ENCODE assay signal across 1 cellular context in the genomic region with DNA sequence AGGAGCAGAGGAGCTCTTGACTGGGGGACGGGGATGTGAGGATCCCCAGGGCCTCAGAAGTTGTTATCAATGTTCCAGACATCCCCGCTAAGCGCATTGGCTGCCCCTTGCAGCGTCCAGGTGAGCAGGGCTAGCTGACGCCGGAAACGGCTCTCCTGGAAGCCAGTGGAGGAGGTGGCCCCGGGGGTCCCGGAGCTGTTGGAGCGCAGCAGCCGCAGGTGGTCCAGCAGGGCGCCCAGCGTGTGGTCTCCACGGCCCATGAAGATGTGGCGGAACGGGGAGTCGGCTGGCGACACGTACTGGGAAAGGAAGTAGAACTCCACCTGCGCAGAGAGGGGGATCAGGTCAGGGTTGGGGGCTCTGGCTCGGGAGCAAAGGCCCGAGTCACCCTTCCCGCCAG.
TF ChIP-seq lines count a peak whose summit lies in the region.

No MANE protein-coding gene starts in this region.

TF ChIP-seq in GM23338, 12 proteins besides CTCF, POLR2A, EP300 and RAD21 (continued from another document):
- TF ChIP-seq, protein P1, sequence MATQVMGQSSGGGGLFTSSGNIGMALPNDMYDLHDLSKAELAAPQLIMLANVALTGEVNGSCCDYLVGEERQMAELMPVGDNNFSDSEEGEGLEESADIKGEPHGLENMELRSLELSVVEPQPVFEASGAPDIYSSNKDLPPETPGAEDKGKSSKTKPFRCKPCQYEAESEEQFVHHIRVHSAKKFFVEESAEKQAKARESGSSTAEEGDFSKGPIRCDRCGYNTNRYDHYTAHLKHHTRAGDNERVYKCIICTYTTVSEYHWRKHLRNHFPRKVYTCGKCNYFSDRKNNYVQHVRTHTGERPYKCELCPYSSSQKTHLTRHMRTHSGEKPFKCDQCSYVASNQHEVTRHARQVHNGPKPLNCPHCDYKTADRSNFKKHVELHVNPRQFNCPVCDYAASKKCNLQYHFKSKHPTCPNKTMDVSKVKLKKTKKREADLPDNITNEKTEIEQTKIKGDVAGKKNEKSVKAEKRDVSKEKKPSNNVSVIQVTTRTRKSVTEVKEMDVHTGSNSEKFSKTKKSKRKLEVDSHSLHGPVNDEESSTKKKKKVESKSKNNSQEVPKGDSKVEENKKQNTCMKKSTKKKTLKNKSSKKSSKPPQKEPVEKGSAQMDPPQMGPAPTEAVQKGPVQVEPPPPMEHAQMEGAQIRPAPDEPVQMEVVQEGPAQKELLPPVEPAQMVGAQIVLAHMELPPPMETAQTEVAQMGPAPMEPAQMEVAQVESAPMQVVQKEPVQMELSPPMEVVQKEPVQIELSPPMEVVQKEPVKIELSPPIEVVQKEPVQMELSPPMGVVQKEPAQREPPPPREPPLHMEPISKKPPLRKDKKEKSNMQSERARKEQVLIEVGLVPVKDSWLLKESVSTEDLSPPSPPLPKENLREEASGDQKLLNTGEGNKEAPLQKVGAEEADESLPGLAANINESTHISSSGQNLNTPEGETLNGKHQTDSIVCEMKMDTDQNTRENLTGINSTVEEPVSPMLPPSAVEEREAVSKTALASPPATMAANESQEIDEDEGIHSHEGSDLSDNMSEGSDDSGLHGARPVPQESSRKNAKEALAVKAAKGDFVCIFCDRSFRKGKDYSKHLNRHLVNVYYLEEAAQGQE (IDR thresholded peaks at IDR 0.05; ENCODE audit: unreplicated experiment): no peak
- TF ChIP-seq CREB1 (CRISPR knock-in tag; IDR thresholded peaks at IDR 0.05; ENCODE audit: low read depth) (no peak), EZH2phosphoT487 (IDR thresholded peaks at IDR 0.05; ENCODE audit: unreplicated experiment) (no peak)
- TF ChIP-seq, protein P2, sequence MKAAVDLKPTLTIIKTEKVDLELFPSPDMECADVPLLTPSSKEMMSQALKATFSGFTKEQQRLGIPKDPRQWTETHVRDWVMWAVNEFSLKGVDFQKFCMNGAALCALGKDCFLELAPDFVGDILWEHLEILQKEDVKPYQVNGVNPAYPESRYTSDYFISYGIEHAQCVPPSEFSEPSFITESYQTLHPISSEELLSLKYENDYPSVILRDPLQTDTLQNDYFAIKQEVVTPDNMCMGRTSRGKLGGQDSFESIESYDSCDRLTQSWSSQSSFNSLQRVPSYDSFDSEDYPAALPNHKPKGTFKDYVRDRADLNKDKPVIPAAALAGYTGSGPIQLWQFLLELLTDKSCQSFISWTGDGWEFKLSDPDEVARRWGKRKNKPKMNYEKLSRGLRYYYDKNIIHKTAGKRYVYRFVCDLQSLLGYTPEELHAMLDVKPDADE (IDR thresholded peaks at IDR 0.05): no peak
